ENCODE assay signal across 8 cellular contexts in genomic region chr20:59006864-59007757, GRCh38. TPM values are rescaled to one million over a fixed set of nuclear protein-coding genes. Genes with fewer than 3 reads are reported as not detected.
A peak's percentile ranks its signal among the peaks of the same experiment; 100 is the strongest.
DNase-seq lines count a peak whose midpoint lies in the region; ATAC-seq and TF ChIP-seq lines count a peak whose summit lies in the region.

Gene CTSZ, minus strand, starts transcription at chr20:59007254. Its CDS starts 126 bp downstream, at chr20:59007128.

- H3K4me1 ChIP-seq in DOHH2 (ENCODE audit: control insufficient read depth, low read length) (peaks cover 67% of the 10 kb centered on the region), mammary epithelial cell (ENCODE audit: insufficient read depth, low read length) (peaks cover 44% of the 10 kb centered on the region)

- DNase-seq in mammary epithelial cell (peak; percentile 13), iPS-NIHi7 (ENCODE audit: extremely low spot score) (peak; percentile 91), WERI-Rb-1 (no peak), NCI-H1105 (lab: John Stamatoyannopoulos, UW) (no peak)
- peak; percentile 71 for DNase-seq in stimulated activated CD4-positive, alpha-beta T cell treated with anti-CD3 and anti-CD28 coated beads, Interleukin-15, amount 100 ng/mL, for 24 hours

- ATAC-seq in HG02571 (IDR thresholded peaks at IDR 0.05; ENCODE audit: unreplicated experiment): peak; percentile 34

- peak within 1 kb of the TSS; percentile 78 for H3K27ac Mint-ChIP-seq in T-helper 1 cell treated with Interleukin-12 subunit alpha and Interleukin-12 subunit beta and Interleukin-4 antibody, amounts not matched to agents 30 μg/mL and 1 μg/mL, for 36 hours

- peak within 1 kb of the TSS; percentile 91 for H3K4me2 ChIP-seq in DOHH2 (ENCODE audit: low read length)
- H3K4me2 ChIP-seq in mammary epithelial cell (ENCODE audit: insufficient read depth, low read depth, low read length): peak within 1 kb of the TSS; percentile 87

- H3K9me3 ChIP-seq in DOHH2 (ENCODE audit: control insufficient read depth, insufficient read depth, low read length): no peaks in the 10 kb centered on the region
- H3K9me3 ChIP-seq in mammary epithelial cell (replicated peaks; ENCODE audit: insufficient read depth, low read length): no peaks in the 10 kb centered on the region
- no peaks in the 10 kb centered on the region for H3K9me3 ChIP-seq in WERI-Rb-1 (ENCODE audit: severe bottlenecking)

- 31% methylated on average over 17 of the region's 86 CpGs for WGBS in mammary epithelial cell (ENCODE audit: low coverage, missing lambda C conversion rate)

- no peaks in the 10 kb centered on the region for H3K27me3 ChIP-seq in DOHH2 (ENCODE audit: control insufficient read depth, low read length)
- no peaks in the 10 kb centered on the region for H3K27me3 ChIP-seq in mammary epithelial cell (ENCODE audit: insufficient read depth, low read length)
- no peaks in the 10 kb centered on the region for H3K27me3 ChIP-seq in WERI-Rb-1 (ENCODE audit: insufficient read depth, low read depth, severe bottlenecking)

- H3K36me3 Mint-ChIP-seq in T-helper 1 cell treated with Interleukin-12 subunit alpha and Interleukin-12 subunit beta and Interleukin-4 antibody, amounts not matched to agents 30 μg/mL and 1 μg/mL, for 36 hours (ENCODE audit: low read depth): peaks cover 14% of the 10 kb centered on the region

- intact Hi-C loops in mammary epithelial cell (cut with micrococcal nuclease): no loop called here

- H2AFZ ChIP-seq in mammary epithelial cell (ENCODE audit: low read depth, low read length): peak within 1 kb of the TSS; percentile 85

- peak within 1 kb of the TSS; percentile 84 for H3K4me3 ChIP-seq in DOHH2 (ENCODE audit: low read length)
- H3K4me3 ChIP-seq in mammary epithelial cell (replicated peaks in 1 of 3; ENCODE audit: insufficient read depth in 1 of 3, low read depth in 2 of 3, low read length in 3 of 3): peak within 1 kb of the TSS; percentile 53 to 70 (median 58)
- H3K4me3 ChIP-seq in WERI-Rb-1 (ENCODE audit: low read depth, low read length): no peak within 1 kb of the TSS

- H3F3A ChIP-seq in DOHH2 (ENCODE audit: control insufficient read depth, insufficient read depth): peaks cover 9% of the 10 kb centered on the region

- H4K20me1 ChIP-seq in DOHH2 (ENCODE audit: control insufficient read depth, insufficient read depth, low read depth, low read length) (peaks cover 16% of the 10 kb centered on the region; the same call in 1 of the 2 replicates), mammary epithelial cell (ENCODE audit: insufficient read depth, low read length) (no peaks in the 10 kb centered on the region)

- H3K79me2 ChIP-seq in DOHH2 (ENCODE audit: control insufficient read depth, low read length) (peaks cover 48% of the 10 kb centered on the region), mammary epithelial cell (ENCODE audit: insufficient read depth, low read length) (peaks cover 40% of the 10 kb centered on the region)

- peaks cover 35% of the 10 kb centered on the region for H3K4me1 Mint-ChIP-seq in T-helper 1 cell treated with Interleukin-12 subunit alpha and Interleukin-12 subunit beta and Interleukin-4 antibody, amounts not matched to agents 30 μg/mL and 1 μg/mL, for 36 hours (ENCODE audit: low read depth)

- H3K4me3 Mint-ChIP-seq in T-helper 1 cell treated with Interleukin-12 subunit alpha and Interleukin-12 subunit beta and Interleukin-4 antibody, amounts not matched to agents 30 μg/mL and 1 μg/mL, for 36 hours: peak within 1 kb of the TSS; percentile 82

- no peaks in the 10 kb centered on the region for H3K9me2 ChIP-seq in DOHH2 (replicated peaks; ENCODE audit: control insufficient read depth, low read length)

- dilution Hi-C loops in mammary epithelial cell (cut with HindIII; ENCODE audit: low sequenced_read_pairs): loop anchor here (5.0 kb wide), 2 partner anchors 35 kb away; partner anchors contain the start of gene PRELID3B

- H3K9me3 Mint-ChIP-seq in T-helper 1 cell treated with Interleukin-12 subunit alpha and Interleukin-12 subunit beta and Interleukin-4 antibody, amounts not matched to agents 30 μg/mL and 1 μg/mL, for 36 hours: no peaks in the 10 kb centered on the region

- H3K9ac ChIP-seq in mammary epithelial cell (ENCODE audit: insufficient read depth, low read length): peak within 1 kb of the TSS; percentile 68

- no peak for TF ChIP-seq CTCF in DOHH2 (IDR thresholded peaks at IDR 0.05; ENCODE audit: low read depth, low read length, poor library complexity, severe bottlenecking)
- TF ChIP-seq CTCF in mammary epithelial cell (conservative IDR thresholded peaks at IDR 0.05 in 1 of 2, IDR thresholded peaks at IDR 0.05 in 1 of 2; ENCODE audit: extremely low read depth in 1 of 2, insufficient read depth in 1 of 2, low read depth in 1 of 2, low read length in 2 of 2): peak in 1 of 2 donors; percentile 2
- no peak for TF ChIP-seq CTCF in WERI-Rb-1 (IDR thresholded peaks at IDR 0.05; ENCODE audit: low read depth, low read length)

- in situ Hi-C loops in mammary epithelial cell (cut with MboI; ENCODE audit: low sequenced_read_pairs in 2 of 2): no loop called here

- H3K27me3 Mint-ChIP-seq in T-helper 1 cell treated with Interleukin-12 subunit alpha and Interleukin-12 subunit beta and Interleukin-4 antibody, amounts not matched to agents 30 μg/mL and 1 μg/mL, for 36 hours (ENCODE audit: low read depth): no peaks in the 10 kb centered on the region

- CTCF ChIA-PET in mammary epithelial cell (lab: Charles Lee; ENCODE audit: low non-redundant PET): no interaction called here

- BruUV-seq in mammary epithelial cell (replicated peaks; lab: Mats Ljungman, UMichigan): TSS peak; percentile 70

- H3K36me3 ChIP-seq in DOHH2 (ENCODE audit: control insufficient read depth, low read length): peaks cover 38% of the 10 kb centered on the region
- no peaks in the 10 kb centered on the region for H3K36me3 ChIP-seq in mammary epithelial cell (ENCODE audit: insufficient read depth, low read length)
- H3K36me3 ChIP-seq in WERI-Rb-1: no peaks in the 10 kb centered on the region

- H3K27ac ChIP-seq in DOHH2 (ENCODE audit: low read depth, low read length): peak within 1 kb of the TSS; percentile 88
- peak within 1 kb of the TSS; percentile 40 for H3K27ac ChIP-seq in mammary epithelial cell (ENCODE audit: insufficient read depth, low read depth, low read length)
- H3K27ac ChIP-seq in WERI-Rb-1: no peak within 1 kb of the TSS

RNA-seq across cellular contexts. Expression of gene CTSZ, which starts in this region (rescaled TPM):
- total RNA-seq in mammary epithelial cell: 100 to 1,000 TPM; 138 to 139 TPM
- polyA plus RNA-seq in mammary epithelial cell: 156 TPM
- polyA minus RNA-seq in mammary epithelial cell: 116 TPM

Comparison
In these comparisons a context has a peak if more than half of its experiments do, and no peak if none do; other contexts are left out.
1. DNase-seq: peak in mammary epithelial cell (single experiment), iPS-NIHi7 (single experiment) and stimulated activated CD4-positive, alpha-beta T cell treated with anti-CD3 and anti-CD28 coated beads, Interleukin-15, amount 100 ng/mL, for 24 hours (single experiment); none in WERI-Rb-1 (single experiment) and NCI-H1105 (single experiment).